In the genomic region with DNA sequence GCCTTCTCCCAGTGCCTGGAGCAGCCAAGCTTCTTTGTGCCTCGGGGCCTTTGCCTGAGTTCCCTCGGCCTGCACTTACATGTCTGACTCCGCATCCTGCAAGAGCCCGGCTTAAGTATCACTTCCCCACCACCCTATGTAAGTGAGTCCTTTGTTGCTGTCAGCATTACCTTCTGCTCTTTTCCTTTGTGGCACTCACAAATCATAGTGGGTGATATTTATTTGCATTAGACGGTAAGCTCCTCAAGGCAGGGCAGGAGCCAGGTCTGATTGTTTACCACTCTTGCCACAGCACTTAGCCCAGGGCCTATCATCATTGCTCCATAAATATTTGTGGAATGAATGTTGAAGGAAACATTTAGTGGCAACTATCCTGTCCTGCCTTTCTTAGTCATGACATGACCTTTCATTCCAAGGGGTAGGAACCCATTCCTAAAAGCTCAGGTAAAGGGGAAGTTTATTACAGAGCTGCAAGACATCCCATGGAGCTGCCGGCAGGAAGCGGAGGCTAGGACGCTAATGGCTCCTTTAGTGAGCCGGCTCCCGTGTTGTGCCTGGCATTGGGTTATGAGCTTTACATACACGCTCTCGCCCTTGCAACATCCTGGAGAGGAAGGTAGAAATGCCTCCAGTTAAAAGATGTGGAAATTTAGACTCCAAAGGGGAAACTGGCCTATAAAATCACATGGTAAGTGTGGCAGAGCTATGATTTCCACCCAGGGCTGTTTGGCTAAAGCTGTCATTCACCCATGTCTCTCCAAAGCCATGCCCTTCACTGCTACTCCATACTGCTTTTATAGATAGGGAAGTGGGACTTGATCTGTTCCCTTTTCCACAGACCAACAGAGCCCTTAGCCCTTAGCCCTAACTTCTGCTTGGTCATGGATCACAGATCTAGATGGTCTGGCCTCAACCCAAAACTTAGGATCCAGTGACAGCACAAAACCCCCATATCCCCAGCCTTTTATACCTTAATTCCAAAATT, we compare ENCODE assay signal across 10 cellular contexts. TPM values are rescaled to one million over a fixed set of nuclear protein-coding genes. Genes with fewer than 3 reads are reported as not detected.
DNase-seq lines count a peak whose midpoint lies in the region; ATAC-seq and TF ChIP-seq lines count a peak whose summit lies in the region.
"Had no signal": no experiment of that assay in that cellular context is flagged by ENCODE, and none has a peak within 500 bp of the region (broad histone marks: within the 10 kb centered on the region; RNA-seq: fewer than 3 reads in every experiment).

No MANE protein-coding gene starts in this region.

- DNase-seq in MM.1S, result no peak
- DNase-seq in heart right ventricle, result no peak
- DNase-seq in NCI-H345 treated with DMSO at 0.1 percent for 48 hours (lab: John Stamatoyannopoulos, UW; ENCODE audit: unreplicated experiment), result no peak
- no peak for DNase-seq in NCI-H1436 treated with DMSO at 0.1 percent for 48 hours (lab: John Stamatoyannopoulos, UW)
- DNase-seq in ureter (ENCODE audit: low spot score), result no peak
- DNase-seq in HK-2 (ENCODE audit: unreplicated experiment), result no peak

- ATAC-seq in GM21423 (IDR thresholded peaks at IDR 0.05; ENCODE audit: unreplicated experiment) (peak; percentile 26), heart right ventricle (peak in 6 of 8 donors; percentile 32 to 57 (median 42))

- H4K20me1 ChIP-seq in DOHH2 (ENCODE audit: control insufficient read depth, insufficient read depth, low read depth, low read length) (no peaks in the 10 kb centered on the region), MM.1S (ENCODE audit: insufficient read depth, low read length) (no peaks in the 10 kb centered on the region)

- peaks cover 67% of the 10 kb centered on the region for H3K79me2 ChIP-seq in DOHH2 (ENCODE audit: control insufficient read depth, low read length)
- peaks cover 64% of the 10 kb centered on the region for H3K79me2 ChIP-seq in MM.1S (ENCODE audit: low read length)

- 0 out of 2 replicates have a peak, but pooled peaks cover 8% of the 10 kb centered on the region for H3F3A ChIP-seq in DOHH2 (ENCODE audit: control insufficient read depth, insufficient read depth)
- H3F3A ChIP-seq in MM.1S (ENCODE audit: insufficient read depth, low read length), result peaks cover 10% of the 10 kb centered on the region

- intact Hi-C loops in heart right ventricle (cut with DNase I), result no loop called here

- WGBS in heart right ventricle, 2 donors, result 86 to 91% methylated on average over 12 of the region's 12 CpGs

- no peaks in the 10 kb centered on the region for H3K27me3 ChIP-seq in DOHH2 (ENCODE audit: control insufficient read depth, low read length)
- H3K27me3 ChIP-seq in MM.1S (replicated peaks; ENCODE audit: insufficient read depth, low read length), result no peaks in the 10 kb centered on the region
- no peaks in the 10 kb centered on the region for H3K27me3 ChIP-seq in heart right ventricle

- TF ChIP-seq CTCF in DOHH2 (IDR thresholded peaks at IDR 0.05; ENCODE audit: low read depth, low read length, poor library complexity, severe bottlenecking) (no peak), MM.1S (IDR thresholded peaks at IDR 0.05; ENCODE audit: low read length) (no peak), heart right ventricle (IDR thresholded peaks at IDR 0.05) (no peak)

- H3K36me3 ChIP-seq in DOHH2 (ENCODE audit: control insufficient read depth, low read length), result peaks cover 48% of the 10 kb centered on the region
- no peaks in the 10 kb centered on the region for H3K36me3 ChIP-seq in MM.1S (replicated peaks; ENCODE audit: insufficient read depth, low read length)
- peaks cover 0 to 34% (median 4%) of the 10 kb centered on the region in 9 donors for H3K36me3 ChIP-seq in heart right ventricle

- H3K27ac ChIP-seq in DOHH2 (ENCODE audit: low read depth, low read length) (peak overlapping the region; percentile 77), MM.1S (ENCODE audit: low read length) (peak overlapping the region; percentile 7; the same call in 1 of the 2 replicates), heart right ventricle (peak overlapping the region in 1 of 10 donors; percentile 53)

- H3K9ac ChIP-seq in MM.1S (ENCODE audit: low read length), result no peak overlapping the region

- peaks cover 52% of the 10 kb centered on the region for H3K4me1 ChIP-seq in DOHH2 (ENCODE audit: control insufficient read depth, low read length)
- peaks cover 27% of the 10 kb centered on the region for H3K4me1 ChIP-seq in MM.1S (ENCODE audit: low read length)
- H3K4me1 ChIP-seq in heart right ventricle, result peaks cover 0 to 61% (median 33%) of the 10 kb centered on the region in 9 donors

- no peak overlapping the region for H2AFZ ChIP-seq in MM.1S (ENCODE audit: low read length)

- H3K9me3 ChIP-seq in DOHH2 (ENCODE audit: control insufficient read depth, insufficient read depth, low read length) (no peaks in the 10 kb centered on the region), MM.1S (replicated peaks; ENCODE audit: insufficient read depth, low read length) (no peaks in the 10 kb centered on the region), heart right ventricle (no peaks in the 10 kb centered on the region)

- peak overlapping the region; percentile 93 for H3K4me2 ChIP-seq in DOHH2 (ENCODE audit: low read length)
- H3K4me2 ChIP-seq in MM.1S (ENCODE audit: low read depth, low read length), result no peak overlapping the region

- no peaks in the 10 kb centered on the region for H3K9me2 ChIP-seq in DOHH2 (replicated peaks; ENCODE audit: control insufficient read depth, low read length)
- H3K9me2 ChIP-seq in MM.1S (replicated peaks; ENCODE audit: insufficient read depth, low read length), result no peaks in the 10 kb centered on the region

- H3K4me3 ChIP-seq in DOHH2 (ENCODE audit: low read length), result peak overlapping the region; percentile 45
- no peak overlapping the region for H3K4me3 ChIP-seq in MM.1S (ENCODE audit: low read length)
- H3K4me3 ChIP-seq in heart right ventricle, result no peak overlapping the region

RNA-seq across cellular contexts. Expression of a gene that starts 5.0 kb away (rescaled TPM):
- total RNA-seq in heart right ventricle (10 to 100 TPM; 30.5 to 47.1 (median 36.5) TPM), ureter (60.7 TPM)
- polyA plus RNA-seq in heart right ventricle, result 10 to 100 TPM; 18.1 to 19.9 TPM

RNA-seq across cellular contexts. Expression of a gene that starts 34.1 kb away (rescaled TPM):
- total RNA-seq in heart right ventricle, result 100 to 1,000 TPM in 7 of 10 donors, 10 to 100 TPM in 3; 74.9 to 172 (median 104) TPM
- polyA plus RNA-seq in heart right ventricle, result 100 to 1,000 TPM in 1 of 2 donors, 10 to 100 TPM in 1; 50.8 to 191 TPM
- 53.4 TPM for total RNA-seq in ureter

RNA-seq across cellular contexts. Expression of a gene that starts 45.5 kb away (rescaled TPM):
- total RNA-seq in heart right ventricle (not detected), ureter (not detected)
- polyA plus RNA-seq in heart right ventricle, result not detected
- total RNA-seq: glomerular endothelial cell; T-helper 1 cell treated with Interleukin-12 subunit alpha and Interleukin-12 subunit beta and Interleukin-4 antibody, amounts not matched to agents 30 ng/mL and 1 ng/mL, for 36 hours had no signal
